ENCODE assay signal across 1 cellular context in genomic region chr10:74012480-74012879, GRCh38.
TF ChIP-seq lines count a peak whose summit lies in the region.

No MANE protein-coding gene starts in this region.

TF ChIP-seq in IMR-90, 13 proteins besides CTCF, POLR2A, EP300 and RAD21 (continued from another document):
- TF ChIP-seq USF2 (IDR thresholded peaks at IDR 0.05; ENCODE audit: low read depth, low read length) (no peak), MXI1 (IDR thresholded peaks at IDR 0.05; ENCODE audit: borderline replicate concordance, low read depth, low read length) (no peak), MAZ (IDR thresholded peaks at IDR 0.05; ENCODE audit: borderline replicate concordance, low read depth, low read length) (no peak), MAFK (IDR thresholded peaks at IDR 0.05; ENCODE audit: low read depth, low read length) (no peak), BHLHE40 (IDR thresholded peaks at IDR 0.05; ENCODE audit: low read depth, low read length) (no peak), RCOR1 (IDR thresholded peaks at IDR 0.05; ENCODE audit: insufficient replicate concordance, low read length) (no peak)
